1 cellular context compared by ENCODE assay signal in genomic region chr6:106787327-106788196, GRCh38.
TF ChIP-seq lines count a peak whose summit lies in the region.

No MANE protein-coding gene starts in this region.

TF ChIP-seq in HepG2, 621 proteins besides CTCF, POLR2A, EP300 and RAD21 (continued from another document and continues in another):
- TF ChIP-seq KLF15 (CRISPR knock-in tag; IDR thresholded peaks at IDR 0.05; ENCODE audit: borderline replicate concordance) (no peak), ZNF672 (CRISPR knock-in tag; IDR thresholded peaks at IDR 0.05) (no peak), RXRA (CRISPR knock-in tag; IDR thresholded peaks at IDR 0.05) (no peak), ZNF788 (CRISPR knock-in tag; IDR thresholded peaks at IDR 0.05; ENCODE audit: borderline replicate concordance) (no peak), HIVEP1 (CRISPR knock-in tag; IDR thresholded peaks at IDR 0.05) (no peak), BORCS8-MEF2B (CRISPR knock-in tag; IDR thresholded peaks at IDR 0.05) (no peak), ZNF337 (CRISPR knock-in tag; IDR thresholded peaks at IDR 0.05; ENCODE audit: borderline replicate concordance, low read depth) (no peak; the same call in 1 of the 2 replicates), ZNF362 (CRISPR knock-in tag; IDR thresholded peaks at IDR 0.05; ENCODE audit: borderline replicate concordance) (no peak), RFXAP (CRISPR knock-in tag; IDR thresholded peaks at IDR 0.05; ENCODE audit: borderline replicate concordance) (no peak), MIER2 (CRISPR knock-in tag; IDR thresholded peaks at IDR 0.05) (0 out of 2 replicates have a peak, but pooled peaks have one; percentile 48), SUZ12 (IDR thresholded peaks at IDR 0.05; ENCODE audit: low read depth, low read length) (no peak), GABPB1 (CRISPR knock-in tag; IDR thresholded peaks at IDR 0.05) (no peak), ZKSCAN1 (IDR thresholded peaks at IDR 0.05; ENCODE audit: low read length) (no peak), KLF12 (CRISPR knock-in tag; IDR thresholded peaks at IDR 0.05; ENCODE audit: borderline replicate concordance) (no peak), MYNN (CRISPR knock-in tag; IDR thresholded peaks at IDR 0.05; ENCODE audit: low read depth) (no peak), ZNF33B (CRISPR knock-in tag; IDR thresholded peaks at IDR 0.05) (no peak), KLF9 (CRISPR knock-in tag; IDR thresholded peaks at IDR 0.05; ENCODE audit: low read depth) (no peak), TEAD3 (CRISPR knock-in tag; optimal IDR thresholded peaks at IDR 0.05; ENCODE audit: borderline replicate concordance) (peak; percentile 68), ZNF501 (CRISPR knock-in tag; IDR thresholded peaks at IDR 0.05) (no peak), FOXP1 (IDR thresholded peaks at IDR 0.05) (no peak), FOXP1 (CRISPR knock-in tag; IDR thresholded peaks at IDR 0.05) (peak; percentile 60; the same call in 1 of the 2 replicates), ZFP41 (CRISPR knock-in tag; IDR thresholded peaks at IDR 0.05; ENCODE audit: borderline replicate concordance) (no peak), ZNF230 (CRISPR knock-in tag; IDR thresholded peaks at IDR 0.05) (no peak), HMGXB3 (CRISPR knock-in tag; IDR thresholded peaks at IDR 0.05; ENCODE audit: borderline replicate concordance) (no peak), HMGXB4 (CRISPR knock-in tag; IDR thresholded peaks at IDR 0.05; ENCODE audit: borderline replicate concordance in 1 of 2, low read depth in 1 of 2) (no peak), ZNF44 (CRISPR knock-in tag; IDR thresholded peaks at IDR 0.05) (no peak), SNAPC4 (CRISPR knock-in tag; IDR thresholded peaks at IDR 0.05) (no peak), MYPOP (CRISPR knock-in tag; IDR thresholded peaks at IDR 0.05) (no peak), CBX2 (IDR thresholded peaks at IDR 0.05; ENCODE audit: low read depth, low read length) (no peak), CBX2 (CRISPR knock-in tag; IDR thresholded peaks at IDR 0.05; ENCODE audit: low read depth) (no peak), HOXA7 (CRISPR knock-in tag; IDR thresholded peaks at IDR 0.05) (no peak), ZNF761 (CRISPR knock-in tag; conservative IDR thresholded peaks at IDR 0.05) (no peak), GLI4 (CRISPR knock-in tag; IDR thresholded peaks at IDR 0.05; ENCODE audit: borderline replicate concordance) (no peak), ZNF850 (CRISPR knock-in tag; conservative IDR thresholded peaks at IDR 0.05) (no peak), THYN1 (CRISPR knock-in tag; IDR thresholded peaks at IDR 0.05; ENCODE audit: borderline replicate concordance, low read depth) (no peak), ZNF713 (CRISPR knock-in tag; IDR thresholded peaks at IDR 0.05) (no peak), SAFB2 (CRISPR knock-in tag; IDR thresholded peaks at IDR 0.05; ENCODE audit: borderline replicate concordance, low read depth) (no peak), PHF21A (CRISPR knock-in tag; IDR thresholded peaks at IDR 0.05) (0 out of 2 replicates have a peak, but pooled peaks have one; percentile 24), NR1H2 (CRISPR knock-in tag; IDR thresholded peaks at IDR 0.05; ENCODE audit: borderline replicate concordance, low read depth) (no peak), PAF1 (CRISPR knock-in tag; IDR thresholded peaks at IDR 0.05) (no peak), RFX3 (CRISPR knock-in tag; IDR thresholded peaks at IDR 0.05) (no peak), ARNT (IDR thresholded peaks at IDR 0.05) (no peak), RELA (CRISPR knock-in tag; IDR thresholded peaks at IDR 0.05) (no peak)
- TF ChIP-seq, protein P1, sequence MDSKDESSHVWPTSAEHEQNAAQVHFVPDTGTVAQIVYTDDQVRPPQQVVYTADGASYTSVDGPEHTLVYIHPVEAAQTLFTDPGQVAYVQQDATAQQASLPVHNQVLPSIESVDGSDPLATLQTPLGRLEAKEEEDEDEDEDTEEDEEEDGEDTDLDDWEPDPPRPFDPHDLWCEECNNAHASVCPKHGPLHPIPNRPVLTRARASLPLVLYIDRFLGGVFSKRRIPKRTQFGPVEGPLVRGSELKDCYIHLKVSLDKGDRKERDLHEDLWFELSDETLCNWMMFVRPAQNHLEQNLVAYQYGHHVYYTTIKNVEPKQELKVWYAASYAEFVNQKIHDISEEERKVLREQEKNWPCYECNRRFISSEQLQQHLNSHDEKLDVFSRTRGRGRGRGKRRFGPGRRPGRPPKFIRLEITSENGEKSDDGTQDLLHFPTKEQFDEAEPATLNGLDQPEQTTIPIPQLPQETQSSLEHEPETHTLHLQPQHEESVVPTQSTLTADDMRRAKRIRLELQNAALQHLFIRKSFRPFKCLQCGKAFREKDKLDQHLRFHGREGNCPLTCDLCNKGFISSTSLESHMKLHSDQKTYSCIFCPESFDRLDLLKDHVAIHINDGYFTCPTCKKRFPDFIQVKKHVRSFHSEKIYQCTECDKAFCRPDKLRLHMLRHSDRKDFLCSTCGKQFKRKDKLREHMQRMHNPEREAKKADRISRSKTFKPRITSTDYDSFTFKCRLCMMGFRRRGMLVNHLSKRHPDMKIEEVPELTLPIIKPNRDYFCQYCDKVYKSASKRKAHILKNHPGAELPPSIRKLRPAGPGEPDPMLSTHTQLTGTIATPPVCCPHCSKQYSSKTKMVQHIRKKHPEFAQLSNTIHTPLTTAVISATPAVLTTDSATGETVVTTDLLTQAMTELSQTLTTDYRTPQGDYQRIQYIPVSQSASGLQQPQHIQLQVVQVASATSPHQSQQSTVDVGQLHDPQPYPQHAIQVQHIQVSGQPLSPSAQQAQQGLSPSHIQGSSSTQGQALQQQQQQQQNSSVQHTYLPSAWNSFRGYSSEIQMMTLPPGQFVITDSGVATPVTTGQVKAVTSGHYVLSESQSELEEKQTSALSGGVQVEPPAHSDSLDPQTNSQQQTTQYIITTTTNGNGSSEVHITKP (CRISPR knock-in tag; IDR thresholded peaks at IDR 0.05; ENCODE audit: low read depth), result no peak
- TF ChIP-seq, protein P2, sequence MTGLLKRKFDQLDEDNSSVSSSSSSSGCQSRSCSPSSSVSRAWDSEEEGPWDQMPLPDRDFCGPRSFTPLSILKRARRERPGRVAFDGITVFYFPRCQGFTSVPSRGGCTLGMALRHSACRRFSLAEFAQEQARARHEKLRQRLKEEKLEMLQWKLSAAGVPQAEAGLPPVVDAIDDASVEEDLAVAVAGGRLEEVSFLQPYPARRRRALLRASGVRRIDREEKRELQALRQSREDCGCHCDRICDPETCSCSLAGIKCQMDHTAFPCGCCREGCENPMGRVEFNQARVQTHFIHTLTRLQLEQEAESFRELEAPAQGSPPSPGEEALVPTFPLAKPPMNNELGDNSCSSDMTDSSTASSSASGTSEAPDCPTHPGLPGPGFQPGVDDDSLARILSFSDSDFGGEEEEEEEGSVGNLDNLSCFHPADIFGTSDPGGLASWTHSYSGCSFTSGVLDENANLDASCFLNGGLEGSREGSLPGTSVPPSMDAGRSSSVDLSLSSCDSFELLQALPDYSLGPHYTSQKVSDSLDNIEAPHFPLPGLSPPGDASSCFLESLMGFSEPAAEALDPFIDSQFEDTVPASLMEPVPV (CRISPR knock-in tag; IDR thresholded peaks at IDR 0.05), result no peak
- TF ChIP-seq, protein P3, sequence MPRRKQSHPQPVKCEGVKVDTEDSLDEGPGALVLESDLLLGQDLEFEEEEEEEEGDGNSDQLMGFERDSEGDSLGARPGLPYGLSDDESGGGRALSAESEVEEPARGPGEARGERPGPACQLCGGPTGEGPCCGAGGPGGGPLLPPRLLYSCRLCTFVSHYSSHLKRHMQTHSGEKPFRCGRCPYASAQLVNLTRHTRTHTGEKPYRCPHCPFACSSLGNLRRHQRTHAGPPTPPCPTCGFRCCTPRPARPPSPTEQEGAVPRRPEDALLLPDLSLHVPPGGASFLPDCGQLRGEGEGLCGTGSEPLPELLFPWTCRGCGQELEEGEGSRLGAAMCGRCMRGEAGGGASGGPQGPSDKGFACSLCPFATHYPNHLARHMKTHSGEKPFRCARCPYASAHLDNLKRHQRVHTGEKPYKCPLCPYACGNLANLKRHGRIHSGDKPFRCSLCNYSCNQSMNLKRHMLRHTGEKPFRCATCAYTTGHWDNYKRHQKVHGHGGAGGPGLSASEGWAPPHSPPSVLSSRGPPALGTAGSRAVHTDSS (CRISPR knock-in tag; conservative IDR thresholded peaks at IDR 0.05), result no peak
